Comparison of ENCODE assay signal across 18 cellular contexts in genomic region chr18:66124394-66124793, GRCh38.
DNase-seq lines count a peak whose midpoint lies in the region; ATAC-seq and TF ChIP-seq lines count a peak whose summit lies in the region.
"Had no signal": no experiment of that assay in that cellular context is flagged by ENCODE, and none has a peak within 500 bp of the region (broad histone marks: within the 10 kb centered on the region; RNA-seq: fewer than 3 reads in every experiment).

No MANE protein-coding gene starts in this region.

- no peaks in the 10 kb centered on the region for H3K9me3 ChIP-seq in heart right ventricle
- H3K9me3 ChIP-seq in WERI-Rb-1 (ENCODE audit: severe bottlenecking), result no peaks in the 10 kb centered on the region
- no peaks in the 10 kb centered on the region for H3K9me3 ChIP-seq in psoas muscle
- no peaks in the 10 kb centered on the region for H3K9me3 ChIP-seq in body of pancreas
- H3K9me3 ChIP-seq: testis had no signal

- intact Hi-C loops in heart right ventricle (cut with DNase I), result loop anchor here in 4 of 10 donors (2.0 to 10.0 kb wide), 3 partner anchors 156 to 370 kb away; no protein-coding TSS in a partner anchor
- intact Hi-C loops in Right ventricle myocardium superior (cut with DNase I), result no loop called here
- intact Hi-C loops in psoas muscle (cut with DNase I), result loop anchor here (5.0 to 10.0 kb wide), 2 partner anchors 360 to 373 kb away; no protein-coding TSS in a partner anchor
- intact Hi-C loops in body of pancreas (cut with DNase I), result no loop called here

- peak; percentile 21; the same call in 1 of the 2 replicates for TF ChIP-seq RAD21 in Ishikawa (IDR thresholded peaks at IDR 0.05; ENCODE audit: low read depth)

- no peak overlapping the region for H3K4me3 ChIP-seq in heart right ventricle
- no peak overlapping the region for H3K4me3 ChIP-seq in WERI-Rb-1 (ENCODE audit: low read depth, low read length)
- H3K4me3 ChIP-seq in psoas muscle, result no peak overlapping the region
- H3K4me3 ChIP-seq in body of pancreas, result no peak overlapping the region
- H3K4me3 ChIP-seq: GM23248, SJSA1, testis had no signal

- no peak for TF ChIP-seq EP300 in Ishikawa (IDR thresholded peaks at IDR 0.05; ENCODE audit: borderline replicate concordance)

- WGBS in heart right ventricle, 2 donors, result 89 to 93% methylated on average over 2 of the region's 2 CpGs
- 87 to 95% (median 91%) methylated on average over 2 of the region's 2 CpGs for WGBS in psoas muscle, 3 donors
- WGBS in body of pancreas, 2 donors, result 61 to 74% methylated on average over 2 of the region's 2 CpGs

- TF ChIP-seq POLR2A in body of pancreas (IDR thresholded peaks at IDR 0.05), result no peak

- H3K36me3 ChIP-seq in heart right ventricle (no peaks in the 10 kb centered on the region), WERI-Rb-1 (no peaks in the 10 kb centered on the region), psoas muscle (ENCODE audit: insufficient read depth in 1 of 2, low read depth in 1 of 2) (no peaks in the 10 kb centered on the region), body of pancreas (replicated peaks in 1 of 2; ENCODE audit: insufficient read depth in 1 of 2, low read depth in 2 of 2) (no peaks in the 10 kb centered on the region)
- H3K36me3 ChIP-seq: SJSA1 had no signal

- ATAC-seq in heart right ventricle (no peak), Right ventricle myocardium superior (ENCODE audit: poor library complexity) (no peak), psoas muscle (peak in 1 of 4 donors; percentile 51), body of pancreas (no peak)
- ATAC-seq: left ventricle myocardium superior had no signal

- no peaks in the 10 kb centered on the region for H3K27me3 ChIP-seq in heart right ventricle
- no peaks in the 10 kb centered on the region for H3K27me3 ChIP-seq in WERI-Rb-1 (ENCODE audit: insufficient read depth, low read depth, severe bottlenecking)
- H3K27me3 ChIP-seq in psoas muscle (ENCODE audit: insufficient read depth in 3 of 3, low read length in 2 of 3), result no peaks in the 10 kb centered on the region
- no peaks in the 10 kb centered on the region for H3K27me3 ChIP-seq in body of pancreas
- H3K27me3 ChIP-seq: SJSA1, testis had no signal

- no peaks in the 10 kb centered on the region for H3K4me1 ChIP-seq in heart right ventricle
- H3K4me1 ChIP-seq in psoas muscle, result no peaks in the 10 kb centered on the region
- H3K4me1 ChIP-seq in body of pancreas, result no peaks in the 10 kb centered on the region
- H3K4me1 ChIP-seq: SJSA1, testis had no signal

- H3K27ac ChIP-seq in heart right ventricle, result no peak overlapping the region
- no peak overlapping the region for H3K27ac ChIP-seq in WERI-Rb-1
- H3K27ac ChIP-seq in psoas muscle, result no peak overlapping the region
- no peak overlapping the region for H3K27ac ChIP-seq in body of pancreas
- H3K27ac ChIP-seq: GM23248, SJSA1, testis had no signal

- DNase-seq in heart right ventricle, result no peak
- DNase-seq in Right ventricle myocardium superior, result no peak
- DNase-seq in WERI-Rb-1, result no peak
- DNase-seq in psoas muscle, result no peak
- DNase-seq in body of pancreas, result no peak
- DNase-seq in NCI-H1417 (lab: John Stamatoyannopoulos, UW), result no peak
- no peak for DNase-seq in COLO668 (lab: John Stamatoyannopoulos, UW; ENCODE audit: unreplicated experiment)
- DNase-seq: dermis blood vessel endothelial cell; EL; GM23248; left ventricle myocardium superior; NCI-H187; NK-92 treated with Interleukin-12 subunit alpha and Interleukin-12 subunit beta, amount 100 ng/mL, for 24 hours; retina; stimulated activated CD4-positive, alpha-beta T cell treated with anti-CD3 and anti-CD28 coated beads, Interleukin-2, amount 100 ng/mL, for 24 hours; testis had no signal

- peak in 7 of 9 donors; percentile 22 to 54 (median 49) for TF ChIP-seq CTCF in heart right ventricle (IDR thresholded peaks at IDR 0.05)
- TF ChIP-seq CTCF in WERI-Rb-1 (IDR thresholded peaks at IDR 0.05; ENCODE audit: low read depth, low read length), result 0 out of 2 replicates have a peak, but pooled peaks have one; percentile 5
- peak; percentile 23 for TF ChIP-seq CTCF in psoas muscle (IDR thresholded peaks at IDR 0.05)
- TF ChIP-seq CTCF in body of pancreas (IDR thresholded peaks at IDR 0.05), result no peak

TF ChIP-seq in Ishikawa, 13 proteins besides CTCF, POLR2A, EP300 and RAD21:
- TF ChIP-seq NFIC (IDR thresholded peaks at IDR 0.05) (no peak), FOXM1 (IDR thresholded peaks at IDR 0.05; ENCODE audit: borderline replicate concordance, low read depth) (no peak), TAF1 (IDR thresholded peaks at IDR 0.05; ENCODE audit: low read depth) (no peak), CEBPB (IDR thresholded peaks at IDR 0.05) (no peak), TCF12 (IDR thresholded peaks at IDR 0.05; ENCODE audit: low read depth) (no peak), CREB1 (IDR thresholded peaks at IDR 0.05; ENCODE audit: low read depth) (no peak), USF1 (IDR thresholded peaks at IDR 0.05) (no peak), ZBTB7A (IDR thresholded peaks at IDR 0.05; ENCODE audit: low read depth) (no peak), MAX (IDR thresholded peaks at IDR 0.05) (no peak), REST (IDR thresholded peaks at IDR 0.05; ENCODE audit: low read depth) (no peak), YY1 (IDR thresholded peaks at IDR 0.05; ENCODE audit: low read depth) (no peak), TEAD4 (IDR thresholded peaks at IDR 0.05) (no peak), EGR1 (IDR thresholded peaks at IDR 0.05) (no peak)

Comparison
In these comparisons a context has a peak if more than half of its experiments do, and no peak if none do; other contexts are left out.
1. CTCF ChIP-seq: peak in heart right ventricle (7 of 9), WERI-Rb-1 (single experiment) and psoas muscle (single experiment); none in body of pancreas (0 of 7).
2. intact Hi-C loops: an anchor here in psoas muscle (5.0 to 10.0 kb wide); none called in Right ventricle myocardium superior and body of pancreas.